ENCODE assay signal across 38 cellular contexts in genomic region chr1:16434007-16434406, GRCh38. TPM values are rescaled to one million over a fixed set of nuclear protein-coding genes. Genes with fewer than 3 reads are reported as not detected.
"Had no signal": no experiment of that assay in that cellular context is flagged by ENCODE, and none has a peak within 500 bp of the region (broad histone marks: within the 10 kb centered on the region; RNA-seq: fewer than 3 reads in every experiment).

No MANE protein-coding gene starts in this region.

- H3K27ac Mint-ChIP-seq: activated B cell treated with CpG ODN at 0.5 μM for 24 hours; activated CD4-positive, alpha-beta memory T cell treated with anti-CD3 and anti-CD28 coated beads for 36 hours; activated CD4-positive, alpha-beta T cell treated with anti-CD3 and anti-CD28 coated beads, Interleukin-2, amount 10 ng/mL, durations not matched to agents 24 days and 14 days; activated CD8-positive, alpha-beta T cell treated with anti-CD3 and anti-CD28 coated beads for 36 hours; activated naive CD4-positive, alpha-beta T cell treated with anti-CD3 and anti-CD28 coated beads for 36 hours; activated naive CD4-positive, alpha-beta T cell treated with anti-CD3 and anti-CD28 coated beads, Interleukin-2, amount 50 U/mL, for 72 hours; activated naive CD8-positive, alpha-beta T cell treated with anti-CD3 and anti-CD28 coated beads for 36 hours; activated T-cell treated with anti-CD3 and anti-CD28 coated beads, Interleukin-2, amount 50 U/mL, for 72 hours; activated T-helper 1 cell treated with anti-CD3 and anti-CD28 coated beads, Interleukin-12 subunit alpha, Interleukin-12 subunit beta, Interleukin-2, Interleukin-4 antibody, amounts not matched to agents 30 ng/mL and 10 ng/mL and 1 ng/mL, durations not matched to agents 14 hours and 24 hours and 36 hours; activated T-helper 17 cell treated with anti-CD3 and anti-CD28 coated beads, Interleukin-2, amount 50 U/mL, for 72 hours; T-helper 1 cell treated with Interleukin-12 subunit alpha and Interleukin-12 subunit beta and Interleukin-4 antibody, amounts not matched to agents 30 μg/mL and 1 μg/mL, for 36 hours; T-helper 2 cell treated with Interferon-gamma antibody and Interleukin-4, amounts not matched to agents 5 μg/mL and 100 μg/mL, for 36 hours had no signal

- H3K36me3 ChIP-seq: adrenal gland, brain microvascular endothelial cell, breast epithelium had no signal

- H3K4me1 ChIP-seq: adrenal gland, body of pancreas, breast epithelium had no signal

- H3K9me3 Mint-ChIP-seq: activated B cell treated with CpG ODN at 0.5 μM for 24 hours; activated CD4-positive, alpha-beta memory T cell treated with anti-CD3 and anti-CD28 coated beads for 36 hours; activated CD4-positive, alpha-beta T cell treated with anti-CD3 and anti-CD28 coated beads, Interleukin-2, amount 10 ng/mL, durations not matched to agents 24 days and 14 days; activated CD8-positive, alpha-beta T cell treated with anti-CD3 and anti-CD28 coated beads for 36 hours; activated naive CD4-positive, alpha-beta T cell treated with anti-CD3 and anti-CD28 coated beads for 36 hours; activated naive CD4-positive, alpha-beta T cell treated with anti-CD3 and anti-CD28 coated beads, Interleukin-2, amount 50 U/mL, for 72 hours; activated naive CD8-positive, alpha-beta T cell treated with anti-CD3 and anti-CD28 coated beads for 36 hours; activated T-cell treated with anti-CD3 and anti-CD28 coated beads, Interleukin-2, amount 50 U/mL, for 4 hours; activated T-cell treated with anti-CD3 and anti-CD28 coated beads, Interleukin-2, amount 50 U/mL, for 72 hours; activated T-helper 1 cell treated with anti-CD3 and anti-CD28 coated beads, Interleukin-12 subunit alpha, Interleukin-12 subunit beta, Interleukin-2, Interleukin-4 antibody, amounts not matched to agents 30 ng/mL and 10 ng/mL and 1 ng/mL, durations not matched to agents 14 hours and 24 hours and 36 hours; activated T-helper 17 cell treated with anti-CD3 and anti-CD28 coated beads, Interleukin-2, amount 50 U/mL, for 72 hours; T-helper 1 cell treated with Interleukin-12 subunit alpha and Interleukin-12 subunit beta and Interleukin-4 antibody, amounts not matched to agents 30 μg/mL and 1 μg/mL, for 36 hours; T-helper 2 cell treated with Interferon-gamma antibody and Interleukin-4, amounts not matched to agents 5 μg/mL and 100 μg/mL, for 36 hours had no signal

- H3K4me3 Mint-ChIP-seq: activated B cell treated with CpG ODN at 0.5 μM for 24 hours; activated CD4-positive, alpha-beta memory T cell treated with anti-CD3 and anti-CD28 coated beads for 36 hours; activated CD4-positive, alpha-beta T cell treated with anti-CD3 and anti-CD28 coated beads, Interleukin-2, amount 10 ng/mL, durations not matched to agents 24 days and 14 days; activated CD8-positive, alpha-beta T cell treated with anti-CD3 and anti-CD28 coated beads for 36 hours; activated naive CD4-positive, alpha-beta T cell treated with anti-CD3 and anti-CD28 coated beads for 36 hours; activated naive CD8-positive, alpha-beta T cell treated with anti-CD3 and anti-CD28 coated beads for 36 hours; activated T-cell treated with anti-CD3 and anti-CD28 coated beads, Interleukin-2, amount 50 U/mL, for 4 hours; activated T-cell treated with anti-CD3 and anti-CD28 coated beads, Interleukin-2, amount 50 U/mL, for 72 hours; activated T-helper 1 cell treated with anti-CD3 and anti-CD28 coated beads, Interleukin-12 subunit alpha, Interleukin-12 subunit beta, Interleukin-2, Interleukin-4 antibody, amounts not matched to agents 30 ng/mL and 10 ng/mL and 1 ng/mL, durations not matched to agents 14 hours and 24 hours and 36 hours; activated T-helper 17 cell treated with anti-CD3 and anti-CD28 coated beads, Interleukin-2, amount 50 U/mL, for 72 hours; T-helper 1 cell treated with Interleukin-12 subunit alpha and Interleukin-12 subunit beta and Interleukin-4 antibody, amounts not matched to agents 30 μg/mL and 1 μg/mL, for 36 hours; T-helper 2 cell treated with Interferon-gamma antibody and Interleukin-4, amounts not matched to agents 5 μg/mL and 100 μg/mL, for 36 hours had no signal

- H3K4me3 ChIP-seq: adrenal gland, body of pancreas, breast epithelium had no signal

- H3K36me3 Mint-ChIP-seq: activated CD4-positive, alpha-beta memory T cell treated with anti-CD3 and anti-CD28 coated beads for 36 hours; activated naive CD4-positive, alpha-beta T cell treated with anti-CD3 and anti-CD28 coated beads, Interleukin-2, amount 50 U/mL, for 72 hours; activated naive CD8-positive, alpha-beta T cell treated with anti-CD3 and anti-CD28 coated beads for 36 hours had no signal

- H3K9me3 ChIP-seq: adrenal gland, body of pancreas, breast epithelium had no signal

- H3K27ac ChIP-seq: adrenal gland, body of pancreas, brain microvascular endothelial cell, breast epithelium, VCaP had no signal

- H3K27me3 ChIP-seq: adrenal gland, body of pancreas, brain microvascular endothelial cell, breast epithelium had no signal

- H3K4me1 Mint-ChIP-seq: activated CD4-positive, alpha-beta T cell treated with anti-CD3 and anti-CD28 coated beads, Interleukin-2, amount 10 ng/mL, durations not matched to agents 24 days and 14 days; activated naive CD8-positive, alpha-beta T cell treated with anti-CD3 and anti-CD28 coated beads for 36 hours had no signal

- H3K27me3 Mint-ChIP-seq: activated B cell treated with CpG ODN at 0.5 μM for 24 hours; activated CD4-positive, alpha-beta memory T cell treated with anti-CD3 and anti-CD28 coated beads for 36 hours; activated naive CD8-positive, alpha-beta T cell treated with anti-CD3 and anti-CD28 coated beads for 36 hours had no signal

- DNase-seq: activated B cell treated with CpG ODN at 0.5 μM for 24 hours; activated CD4-positive, alpha-beta T cell treated with anti-CD3 and anti-CD28 coated beads for 4 hours; activated CD4-positive, alpha-beta T cell treated with anti-CD3 and anti-CD28 coated beads, Interleukin-2, amount 10 ng/mL, durations not matched to agents 24 days and 14 days; activated CD4-positive, alpha-beta T cell treated with anti-CD3 and anti-CD28 coated beads, Interleukin-2, amount 50 U/mL, for 1 hour; activated CD4-positive, alpha-beta T cell treated with anti-CD3 and anti-CD28 coated beads, Interleukin-2, amount 50 U/mL, for 4 hours; activated CD4-positive, CD25-positive, alpha-beta regulatory T cell treated with anti-CD3 and anti-CD28 coated beads, Interleukin-2, amount 50 U/mL, for 72 hours; activated CD8-positive, alpha-beta memory T cell treated with anti-CD3 and anti-CD28 coated beads, Interleukin-2, amount 50 U/mL, for 4 hours; activated CD8-positive, alpha-beta T cell treated with anti-CD3 and anti-CD28 coated beads for 36 hours; activated effector memory CD4-positive, alpha-beta T cell treated with anti-CD3 and anti-CD28 coated beads, Interleukin-2, amount 50 U/mL, for 16 hours; activated gamma-delta T cell treated with Interleukin-2 at 50 U/mL for 16 hours; activated naive CD4-positive, alpha-beta T cell; activated naive CD4-positive, alpha-beta T cell treated with anti-CD3 and anti-CD28 coated beads for 36 hours; activated naive CD4-positive, alpha-beta T cell treated with anti-CD3 and anti-CD28 coated beads, Interleukin-2, amount 50 U/mL, for 16 hours; activated naive CD8-positive, alpha-beta T cell treated with anti-CD3 and anti-CD28 coated beads for 36 hours; activated T-cell treated with anti-CD3 and anti-CD28 coated beads for 4 hours; activated T-cell treated with anti-CD3 and anti-CD28 coated beads, Interleukin-2, amount 50 U/mL, for 1 hour; activated T-cell treated with anti-CD3 and anti-CD28 coated beads, Interleukin-2, amount 50 U/mL, for 4 hours; activated T-cell treated with anti-CD3 and anti-CD28 coated beads, Interleukin-2, amount 50 U/mL, for 72 hours; adrenal gland; amniotic stem cell; aorta; body of pancreas; brain microvascular endothelial cell; central memory CD4-positive, alpha-beta T cell; T-helper 2 cell; T-helper 9 cell had no signal

- ATAC-seq: body of pancreas had no signal

RNA-seq across cellular contexts. Expression of gene SPATA21, which starts 3.2 kb away (rescaled TPM):
- total RNA-seq: activated B cell treated with CpG ODN at 0.5 μM for 24 hours; activated CD4-positive, alpha-beta memory T cell treated with anti-CD3 and anti-CD28 coated beads for 36 hours; activated CD4-positive, alpha-beta T cell treated with anti-CD3 and anti-CD28 coated beads, Interleukin-2, amount 10 ng/mL, durations not matched to agents 24 days and 14 days; activated CD8-positive, alpha-beta memory T cell treated with anti-CD3 and anti-CD28 coated beads for 36 hours; activated CD8-positive, alpha-beta T cell treated with anti-CD3 and anti-CD28 coated beads for 36 hours; activated naive CD4-positive, alpha-beta T cell treated with anti-CD3 and anti-CD28 coated beads for 36 hours; activated naive CD4-positive, alpha-beta T cell treated with anti-CD3 and anti-CD28 coated beads, Interleukin-2, amount 50 U/mL, for 72 hours; activated naive CD8-positive, alpha-beta T cell treated with anti-CD3 and anti-CD28 coated beads for 36 hours; activated T-cell treated with anti-CD3 and anti-CD28 coated beads, Interleukin-2, amount 50 U/mL, for 4 hours; activated T-cell treated with anti-CD3 and anti-CD28 coated beads, Interleukin-2, amount 50 U/mL, for 72 hours; activated T-helper 1 cell treated with anti-CD3 and anti-CD28 coated beads, Interleukin-12 subunit alpha, Interleukin-12 subunit beta, Interleukin-2, Interleukin-4 antibody, amounts not matched to agents 30 ng/mL and 10 ng/mL and 1 ng/mL, durations not matched to agents 14 hours and 24 hours and 36 hours; adrenal gland; aorta; astrocyte; body of pancreas; breast epithelium; cardiac septum; cerebellum had no signal
